8 cellular contexts compared by ENCODE assay signal in genomic region chr1:66300986-66301451, GRCh38.
A peak's percentile ranks its signal among the peaks of the same experiment; 100 is the strongest.
DNase-seq lines count a peak whose midpoint lies in the region; ATAC-seq, FAIRE-seq and TF ChIP-seq lines count a peak whose summit lies in the region.

No MANE protein-coding gene starts in this region.

- no peaks in the 10 kb centered on the region for H3K9me3 Mint-ChIP-seq in HFFc6

- no peak overlapping the region for H2BK15ac ChIP-seq in mesenchymal stem cell (ENCODE audit: low read depth, poor library complexity, severe bottlenecking)

- H3K36me3 ChIP-seq in GM12878 (ENCODE audit: control insufficient read depth in 2 of 2, insufficient read depth in 2 of 2, low read length in 1 of 2), result no peaks in the 10 kb centered on the region
- H3K36me3 ChIP-seq in mesenchymal stem cell (ENCODE audit: control insufficient read depth in 1 of 2, insufficient read depth in 2 of 2, low read depth in 1 of 2, low read length in 2 of 2), result no peaks in the 10 kb centered on the region

- ATAC-seq in GM18519 (IDR thresholded peaks at IDR 0.05; ENCODE audit: low FRiP score, unreplicated experiment), result peak; percentile 74
- ATAC-seq in GM12878, result peak; percentile 92

- H3K4me1 ChIP-seq in GM12878 (ENCODE audit: control insufficient read depth, insufficient read depth, low read length) (peaks cover 22% of the 10 kb centered on the region; the same call in 1 of the 2 replicates), mesenchymal stem cell (ENCODE audit: control insufficient read depth, insufficient read depth, low read depth, low read length) (no peaks in the 10 kb centered on the region)

- peaks cover 35% of the 10 kb centered on the region for H3K4me1 Mint-ChIP-seq in HFFc6 (ENCODE audit: low read depth)

- H3K4me3 ChIP-seq in GM12878 (peak overlapping the region; percentile 56; the same call in 1 of the 2 replicates), mesenchymal stem cell (ENCODE audit: insufficient read depth in 1 of 2, low read depth in 1 of 2, low read length in 2 of 2) (peak overlapping the region in 1 of 2 experiments; percentile 66)

- in situ Hi-C loops in GM12878 (cut with MboI), result no loop called here

- intact Hi-C loops in GM12878 (cut with micrococcal nuclease; ENCODE audit: unreplicated experiment), result no loop called here

- peak overlapping the region; percentile 75 for H3K4me3 Mint-ChIP-seq in HFFc6

- H2AFZ ChIP-seq in GM12878 (ENCODE audit: control insufficient read depth, low read depth, low read length) (peak overlapping the region; percentile 91), mesenchymal stem cell (ENCODE audit: low read depth, low read length) (no peak overlapping the region)

- POLR2A ChIA-PET in GM12878 (lab: Charles Lee), result interaction anchor here (0.8 to 1.6 kb wide), 9 partner anchors 10 to 69 kb away, joined by 3 to 5 read pairs (median 3); no protein-coding TSS in a partner anchor

- SMC1A ChIA-PET in GM12878 (lab: Charles Lee; ENCODE audit: uncharacterized antibody, unreplicated experiment), result interaction anchor here (0.7 to 15.7 kb wide), 15 partner anchors 12 to 145 kb away, joined by 3 to 209 read pairs (median 6); no protein-coding TSS in a partner anchor

- BruUV-seq in GM12878 (replicated peaks; lab: Mats Ljungman, UMichigan), result no TSS peak

- no peaks in the 10 kb centered on the region for H3K36me3 Mint-ChIP-seq in HFFc6 (ENCODE audit: low read depth)

- CTCF ChIA-PET in GM12878 (lab: Yijun Ruan, JAX), result interaction anchor here (0.7 to 2.3 kb wide), 8 partner anchors 10 to 146 kb away, joined by 3 to 7 read pairs (median 4); no protein-coding TSS in a partner anchor

- no peaks in the 10 kb centered on the region for H3K27me3 ChIP-seq in GM12878 (replicated peaks in 1 of 2; ENCODE audit: control insufficient read depth in 2 of 2, insufficient read depth in 2 of 2, low read length in 1 of 2)
- no peaks in the 10 kb centered on the region for H3K27me3 ChIP-seq in mesenchymal stem cell (ENCODE audit: control insufficient read depth in 1 of 2, insufficient read depth in 1 of 2, low read length in 2 of 2)

- H2BK12ac ChIP-seq in mesenchymal stem cell (ENCODE audit: low read length in 2 of 2), result no peak overlapping the region

- H3K27ac Mint-ChIP-seq in HFFc6, result peak overlapping the region; percentile 82

- H4K8ac ChIP-seq in mesenchymal stem cell (ENCODE audit: low read length), result peak overlapping the region; percentile 75

- H3K79me2 ChIP-seq in GM12878 (ENCODE audit: control insufficient read depth, insufficient read depth, low read length), result no peaks in the 10 kb centered on the region

- no peak overlapping the region for H2BK5ac ChIP-seq in mesenchymal stem cell (ENCODE audit: low read depth, low read length, poor library complexity, severe bottlenecking)

- RAD21 ChIA-PET in GM12878 (lab: Charles Lee; ENCODE audit: unreplicated experiment), result interaction anchor here (0.7 to 3.5 kb wide), 21 partner anchors 10 to 145 kb away, joined by 3 to 14 read pairs (median 4); no protein-coding TSS in a partner anchor

- H3K14ac ChIP-seq in mesenchymal stem cell (ENCODE audit: low read length in 2 of 2), result no peak overlapping the region

- H3K9me3 ChIP-seq in GM12878 (replicated peaks; ENCODE audit: control insufficient read depth, insufficient read depth, low read length) (no peaks in the 10 kb centered on the region), mesenchymal stem cell (ENCODE audit: control insufficient read depth, low read length) (no peaks in the 10 kb centered on the region)

- H3K18ac ChIP-seq in mesenchymal stem cell (ENCODE audit: low read depth in 1 of 2, low read length in 2 of 2), result no peak overlapping the region

- H2AK5ac ChIP-seq in mesenchymal stem cell (ENCODE audit: low read length, severe bottlenecking), result no peak overlapping the region

- peak; percentile 74 for FAIRE-seq in GM12878 (lab: Jason Lieb, UNC)

- H3K79me1 ChIP-seq in mesenchymal stem cell (replicated peaks; ENCODE audit: low read length, poor library complexity, severe bottlenecking), result no peaks in the 10 kb centered on the region

- H3K4me2 ChIP-seq in GM12878 (ENCODE audit: control insufficient read depth, insufficient read depth) (peak overlapping the region; percentile 79), mesenchymal stem cell (ENCODE audit: low read length, poor library complexity, severe bottlenecking) (peak overlapping the region; percentile 62)

- DNase-seq in HFFc6 (no peak), NCI-H2029 (lab: John Stamatoyannopoulos, UW) (peak; percentile 55), GM12878 (ENCODE audit: low read depth, low spot score) (peak; percentile 53), mesenchymal stem cell (peak; percentile 67), NCI-H774 (lab: John Stamatoyannopoulos, UW) (no peak), CD1c-positive myeloid dendritic cell (ENCODE audit: extremely low spot score) (no peak), NCI-H446 treated with DMSO at 0.1 percent for 48 hours (lab: John Stamatoyannopoulos, UW) (no peak)

- TF ChIP-seq EP300 in GM12878 (IDR thresholded peaks at IDR 0.05; ENCODE audit: borderline replicate concordance in 1 of 2, control insufficient read depth in 1 of 2, low read depth in 2 of 2, low read length in 2 of 2), result no peak

- H4K91ac ChIP-seq in mesenchymal stem cell (ENCODE audit: low read length), result no peak overlapping the region

- H4K20me1 ChIP-seq in GM12878 (ENCODE audit: control insufficient read depth, insufficient read depth), result no peaks in the 10 kb centered on the region

- 31% methylated on average over 4 of the region's 4 CpGs for WGBS in GM12878 (ENCODE audit: insufficient coverage, insufficient replicate concordance, low lambda C conversion rate, missing lambda C conversion rate)
- WGBS in mesenchymal stem cell, result 100% methylated on average over 1 of the region's 4 CpGs

- TF ChIP-seq POLR2A in GM12878 (IDR thresholded peaks at IDR 0.05; ENCODE audit: low read depth, low read length), result no peak

- H3K23ac ChIP-seq in mesenchymal stem cell (ENCODE audit: low read length in 2 of 2), result no peak overlapping the region

- H3K9ac ChIP-seq in GM12878 (ENCODE audit: control insufficient read depth, insufficient read depth, low read length) (peak overlapping the region; percentile 28; the same call in 1 of the 2 replicates), mesenchymal stem cell (ENCODE audit: low read length) (peak overlapping the region; percentile 90)

- no peak overlapping the region for H2BK120ac ChIP-seq in mesenchymal stem cell (ENCODE audit: low read depth, low read length)

- no peak for TF ChIP-seq RAD21 in GM12878 (IDR thresholded peaks at IDR 0.05; ENCODE audit: insufficient read depth, low read depth, low read length)

- H3K4ac ChIP-seq in mesenchymal stem cell (ENCODE audit: low read depth in 1 of 2, low read length in 2 of 2), result peak overlapping the region in 1 of 2 experiments; percentile 49

- H3K27me3 Mint-ChIP-seq in HFFc6 (ENCODE audit: insufficient read depth), result no peaks in the 10 kb centered on the region

- TF ChIP-seq CTCF in HFFc6 (IDR thresholded peaks at IDR 0.05), result no peak
- no peak for TF ChIP-seq CTCF in GM12878 (IDR thresholded peaks at IDR 0.05 in 2 of 3, conservative IDR thresholded peaks at IDR 0.05 in 1 of 3; ENCODE audit: control insufficient read depth in 2 of 3, extremely low read depth in 1 of 3, insufficient read depth in 1 of 3, low read depth in 3 of 3, low read length in 3 of 3)

- H3K27ac ChIP-seq in GM12878 (ENCODE audit: control insufficient read depth, insufficient read depth) (peak overlapping the region; percentile 63), mesenchymal stem cell (ENCODE audit: low read length, poor library complexity, severe bottlenecking) (no peak overlapping the region)

TF ChIP-seq in GM12878, 131 proteins besides CTCF, POLR2A, EP300 and RAD21 (continues in another document):
- TF ChIP-seq ZNF217 (IDR thresholded peaks at IDR 0.05), result peak; percentile 51; the same call in 1 of the 2 replicates
- TF ChIP-seq MLLT1 (IDR thresholded peaks at IDR 0.05), result peak; percentile 32; the same call in 1 of the 2 replicates
- 0 out of 2 replicates have a peak, but pooled peaks have one; percentile 26 for TF ChIP-seq RAD51 (IDR thresholded peaks at IDR 0.05)
- TF ChIP-seq MEF2B (IDR thresholded peaks at IDR 0.05; ENCODE audit: partially characterized antibody, poor library complexity, severe bottlenecking), result peak; percentile 48
- TF ChIP-seq CBFB (IDR thresholded peaks at IDR 0.05; ENCODE audit: low read depth), result 0 out of 2 replicates have a peak, but pooled peaks have one; percentile 6
- TF ChIP-seq ATF2 (IDR thresholded peaks at IDR 0.05; ENCODE audit: low read length), result peak; percentile 54
- TF ChIP-seq BCL3 (IDR thresholded peaks at IDR 0.05; ENCODE audit: borderline replicate concordance, insufficient read depth, low read depth, low read length, poor library complexity, severe bottlenecking), result peak; percentile 14

Comparison
In these comparisons a context has a peak if more than half of its experiments do, and no peak if none do; other contexts are left out.
1. DNase-seq: peak in NCI-H2029 (single experiment), GM12878 (single experiment) and mesenchymal stem cell (single experiment); none in HFFc6 (single experiment), NCI-H774 (single experiment), CD1c-positive myeloid dendritic cell (single experiment) and NCI-H446 treated with DMSO at 0.1 percent for 48 hours (single experiment).